11 cellular contexts compared by ENCODE assay signal in the genomic region with DNA sequence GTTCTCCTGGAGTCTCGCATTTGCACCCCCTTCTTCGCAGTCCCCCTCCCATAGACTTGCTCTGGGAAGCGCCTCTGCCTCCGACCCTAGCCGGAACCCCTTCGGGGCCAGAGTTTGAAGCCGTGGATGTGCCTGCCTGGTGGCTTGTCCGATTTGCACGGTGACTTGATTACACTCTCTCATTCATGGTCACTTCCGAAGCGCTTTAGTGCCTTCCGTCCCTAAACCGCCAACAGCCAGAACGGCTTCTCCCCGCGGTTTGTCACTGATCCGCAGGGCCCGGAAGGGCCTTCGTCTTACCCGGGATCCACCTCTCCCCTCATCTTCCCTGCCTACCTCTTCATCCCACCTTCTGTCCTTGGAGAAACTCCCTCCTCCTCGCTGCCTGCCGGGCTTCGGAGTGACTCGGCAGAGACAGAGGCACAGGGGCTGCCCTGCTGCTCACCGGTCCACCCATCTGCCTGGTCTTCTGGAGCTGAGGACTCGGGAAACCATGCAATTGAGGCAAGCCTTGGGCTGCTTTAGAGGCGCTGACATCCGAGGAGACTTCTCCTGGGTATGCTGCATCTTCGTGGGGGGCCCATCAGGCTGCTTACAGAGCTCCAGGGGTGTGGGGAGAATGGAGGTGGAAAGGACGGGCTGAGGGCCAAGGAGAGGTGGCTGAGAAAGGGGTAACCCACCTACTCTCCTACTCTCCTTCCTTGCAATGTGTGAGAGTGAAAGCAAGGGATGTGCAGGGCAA. TPM values are rescaled to one million over a fixed set of nuclear protein-coding genes. Genes with fewer than 3 reads are reported as not detected.
DNase-seq lines count a peak whose midpoint lies in the region; ATAC-seq and TF ChIP-seq lines count a peak whose summit lies in the region.
"Had no signal": no experiment of that assay in that cellular context is flagged by ENCODE, and none has a peak within 500 bp of the region (broad histone marks: within the 10 kb centered on the region; RNA-seq: fewer than 3 reads in every experiment).

No MANE protein-coding gene starts in this region.

- peak overlapping the region; percentile 53 for H3K4me3 Mint-ChIP-seq in activated naive CD4-positive, alpha-beta T cell treated with anti-CD3 and anti-CD28 coated beads, Interleukin-2, amount 50 U/mL, for 24 hours
- H3K4me3 Mint-ChIP-seq in mesothelial cell of epicardium, result peak overlapping the region; percentile 73

- no peaks in the 10 kb centered on the region for H3K9me3 Mint-ChIP-seq in activated naive CD4-positive, alpha-beta T cell treated with anti-CD3 and anti-CD28 coated beads, Interleukin-2, amount 50 U/mL, for 24 hours
- H3K9me3 Mint-ChIP-seq in mesothelial cell of epicardium, result no peaks in the 10 kb centered on the region

- peak overlapping the region; percentile 57 for H3K4me3 ChIP-seq in urinary bladder (ENCODE audit: low read depth, low read length)
- H3K4me3 ChIP-seq: dorsolateral prefrontal cortex had no signal

- peaks cover 68% of the 10 kb centered on the region for H3K27me3 Mint-ChIP-seq in activated naive CD4-positive, alpha-beta T cell treated with anti-CD3 and anti-CD28 coated beads, Interleukin-2, amount 50 U/mL, for 24 hours
- H3K27me3 Mint-ChIP-seq in mesothelial cell of epicardium (ENCODE audit: low read depth), result peaks cover 99% of the 10 kb centered on the region

- WGBS in urinary bladder, result 5% methylated on average over 30 of the region's 30 CpGs

- DNase-seq in activated naive CD4-positive, alpha-beta T cell treated with Interleukin-2 at 50 U/mL for 16 hours, result peak; percentile 4
- no peak for DNase-seq in activated naive CD4-positive, alpha-beta T cell (lab: John Stamatoyannopoulos, UW)
- DNase-seq in mesothelial cell of epicardium (ENCODE audit: low spot score in 2 of 2, unreplicated experiment in 2 of 2), result peak in 1 of 2 experiments; percentile 46
- no peak for DNase-seq in NCI-H1436 (lab: John Stamatoyannopoulos, UW)
- DNase-seq in GM19240 (ENCODE audit: insufficient read length, low spot score), result no peak
- DNase-seq: stimulated activated naive CD4-positive, alpha-beta T cell treated with Interleukin-2 at 50 U/mL for 16 hours had no signal

- H3K4me1 Mint-ChIP-seq in activated naive CD4-positive, alpha-beta T cell treated with anti-CD3 and anti-CD28 coated beads, Interleukin-2, amount 50 U/mL, for 24 hours, result peaks cover 56% of the 10 kb centered on the region
- peaks cover 56% of the 10 kb centered on the region for H3K4me1 Mint-ChIP-seq in mesothelial cell of epicardium

- H3K36me3 ChIP-seq in urinary bladder (ENCODE audit: insufficient read depth), result no peaks in the 10 kb centered on the region

- peaks cover 1% of the 10 kb centered on the region for H3K4me1 ChIP-seq in urinary bladder (ENCODE audit: insufficient read depth)

- no peak for ATAC-seq in HG03520 (IDR thresholded peaks at IDR 0.05; ENCODE audit: unreplicated experiment)

- peak overlapping the region; percentile 97 for H3K27ac ChIP-seq in urinary bladder (ENCODE audit: low read depth)
- H3K27ac ChIP-seq: dorsolateral prefrontal cortex had no signal

- H3K36me3 Mint-ChIP-seq in activated naive CD4-positive, alpha-beta T cell treated with anti-CD3 and anti-CD28 coated beads, Interleukin-2, amount 50 U/mL, for 24 hours, result no peaks in the 10 kb centered on the region
- H3K36me3 Mint-ChIP-seq in mesothelial cell of epicardium, result no peaks in the 10 kb centered on the region

- H3K27ac Mint-ChIP-seq in activated naive CD4-positive, alpha-beta T cell treated with anti-CD3 and anti-CD28 coated beads, Interleukin-2, amount 50 U/mL, for 24 hours, result peak overlapping the region; percentile 82
- peak overlapping the region; percentile 93 for H3K27ac Mint-ChIP-seq in mesothelial cell of epicardium

- TF ChIP-seq CTCF in mesothelial cell of epicardium (IDR thresholded peaks at IDR 0.05; ENCODE audit: unreplicated experiment), result no peak

RNA-seq across cellular contexts. Expression of a gene that starts 0.8 kb away (rescaled TPM):
- total RNA-seq in mesothelial cell of epicardium (3.3 to 4.2 TPM (median 3.9 TPM) in 3 replicates), urinary bladder (9.3 TPM)
- polyA plus RNA-seq in urinary bladder, result 39.1 TPM
- total RNA-seq: dorsolateral prefrontal cortex had no signal

RNA-seq across cellular contexts. Expression of a gene that starts 11.8 kb away (rescaled TPM):
- total RNA-seq in mesothelial cell of epicardium (13.1 to 14.4 TPM (median 13.8 TPM) in 3 replicates), urinary bladder (23.2 TPM)
- polyA plus RNA-seq in urinary bladder, result 44.9 TPM
- total RNA-seq: SK-MEL-5 had no signal

RNA-seq across cellular contexts. Expression of a gene that starts 14.0 kb away (rescaled TPM):
- total RNA-seq in mesothelial cell of epicardium, result 6.9 to 7.7 TPM (median 7.5 TPM) in 3 replicates
- total RNA-seq in urinary bladder, result 43.2 TPM
- polyA plus RNA-seq in urinary bladder, result 24.4 TPM

RNA-seq across cellular contexts. Expression of a gene that starts 20.5 kb away (rescaled TPM):
- total RNA-seq in mesothelial cell of epicardium, result 10.8 to 14.5 TPM (median 13.2 TPM) in 3 replicates
- total RNA-seq in urinary bladder, result 19.8 TPM
- 20.5 TPM for polyA plus RNA-seq in urinary bladder
- total RNA-seq: dorsolateral prefrontal cortex, SK-MEL-5 had no signal

RNA-seq across cellular contexts. Expression of a gene that starts 29.4 kb away (rescaled TPM):
- 17.4 to 18.9 TPM (median 17.9 TPM) in 3 replicates for total RNA-seq in mesothelial cell of epicardium
- total RNA-seq in urinary bladder, result 3.7 TPM
- 14.2 TPM for polyA plus RNA-seq in urinary bladder
- total RNA-seq: dorsolateral prefrontal cortex, SK-MEL-5 had no signal
